Comparison of ENCODE assay signal across 1 cellular context in the genomic region with DNA sequence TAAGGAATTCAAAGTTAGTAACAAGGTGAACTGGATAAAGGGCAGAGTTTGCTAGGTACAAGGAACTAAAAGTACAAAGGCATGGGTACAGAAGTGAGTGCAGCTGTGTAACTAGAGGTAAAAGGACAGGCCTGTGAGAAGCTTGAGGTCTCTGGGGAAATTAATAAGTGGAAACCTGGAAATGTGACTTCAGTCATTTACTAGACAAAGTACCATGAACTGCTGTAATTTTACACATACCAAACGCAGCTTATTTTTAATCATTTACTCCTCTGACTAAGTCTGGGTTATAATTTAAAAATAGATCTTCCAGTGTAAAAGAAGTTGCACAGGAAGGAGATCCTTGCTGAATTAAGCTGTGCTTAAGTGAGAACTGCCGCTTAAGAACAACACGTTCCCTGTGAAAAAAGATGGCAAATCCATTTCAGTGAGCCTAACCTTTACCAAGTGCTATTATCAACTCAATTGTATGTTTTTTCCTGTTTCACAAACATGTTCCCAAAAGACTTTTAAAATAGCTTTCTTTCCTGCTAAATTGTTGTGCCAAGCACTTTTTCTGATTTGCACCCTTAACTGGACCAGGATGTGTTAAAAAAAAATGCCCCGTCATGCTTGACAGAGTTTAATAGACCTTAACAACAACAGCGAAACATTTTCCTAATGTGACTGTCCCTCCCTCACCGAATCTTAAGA.
TF ChIP-seq lines count a peak whose summit lies in the region.

No MANE protein-coding gene starts in this region.

TF ChIP-seq in K562, 482 proteins besides CTCF, POLR2A, EP300 and RAD21 (continued from another document):
- TF ChIP-seq, protein P1, sequence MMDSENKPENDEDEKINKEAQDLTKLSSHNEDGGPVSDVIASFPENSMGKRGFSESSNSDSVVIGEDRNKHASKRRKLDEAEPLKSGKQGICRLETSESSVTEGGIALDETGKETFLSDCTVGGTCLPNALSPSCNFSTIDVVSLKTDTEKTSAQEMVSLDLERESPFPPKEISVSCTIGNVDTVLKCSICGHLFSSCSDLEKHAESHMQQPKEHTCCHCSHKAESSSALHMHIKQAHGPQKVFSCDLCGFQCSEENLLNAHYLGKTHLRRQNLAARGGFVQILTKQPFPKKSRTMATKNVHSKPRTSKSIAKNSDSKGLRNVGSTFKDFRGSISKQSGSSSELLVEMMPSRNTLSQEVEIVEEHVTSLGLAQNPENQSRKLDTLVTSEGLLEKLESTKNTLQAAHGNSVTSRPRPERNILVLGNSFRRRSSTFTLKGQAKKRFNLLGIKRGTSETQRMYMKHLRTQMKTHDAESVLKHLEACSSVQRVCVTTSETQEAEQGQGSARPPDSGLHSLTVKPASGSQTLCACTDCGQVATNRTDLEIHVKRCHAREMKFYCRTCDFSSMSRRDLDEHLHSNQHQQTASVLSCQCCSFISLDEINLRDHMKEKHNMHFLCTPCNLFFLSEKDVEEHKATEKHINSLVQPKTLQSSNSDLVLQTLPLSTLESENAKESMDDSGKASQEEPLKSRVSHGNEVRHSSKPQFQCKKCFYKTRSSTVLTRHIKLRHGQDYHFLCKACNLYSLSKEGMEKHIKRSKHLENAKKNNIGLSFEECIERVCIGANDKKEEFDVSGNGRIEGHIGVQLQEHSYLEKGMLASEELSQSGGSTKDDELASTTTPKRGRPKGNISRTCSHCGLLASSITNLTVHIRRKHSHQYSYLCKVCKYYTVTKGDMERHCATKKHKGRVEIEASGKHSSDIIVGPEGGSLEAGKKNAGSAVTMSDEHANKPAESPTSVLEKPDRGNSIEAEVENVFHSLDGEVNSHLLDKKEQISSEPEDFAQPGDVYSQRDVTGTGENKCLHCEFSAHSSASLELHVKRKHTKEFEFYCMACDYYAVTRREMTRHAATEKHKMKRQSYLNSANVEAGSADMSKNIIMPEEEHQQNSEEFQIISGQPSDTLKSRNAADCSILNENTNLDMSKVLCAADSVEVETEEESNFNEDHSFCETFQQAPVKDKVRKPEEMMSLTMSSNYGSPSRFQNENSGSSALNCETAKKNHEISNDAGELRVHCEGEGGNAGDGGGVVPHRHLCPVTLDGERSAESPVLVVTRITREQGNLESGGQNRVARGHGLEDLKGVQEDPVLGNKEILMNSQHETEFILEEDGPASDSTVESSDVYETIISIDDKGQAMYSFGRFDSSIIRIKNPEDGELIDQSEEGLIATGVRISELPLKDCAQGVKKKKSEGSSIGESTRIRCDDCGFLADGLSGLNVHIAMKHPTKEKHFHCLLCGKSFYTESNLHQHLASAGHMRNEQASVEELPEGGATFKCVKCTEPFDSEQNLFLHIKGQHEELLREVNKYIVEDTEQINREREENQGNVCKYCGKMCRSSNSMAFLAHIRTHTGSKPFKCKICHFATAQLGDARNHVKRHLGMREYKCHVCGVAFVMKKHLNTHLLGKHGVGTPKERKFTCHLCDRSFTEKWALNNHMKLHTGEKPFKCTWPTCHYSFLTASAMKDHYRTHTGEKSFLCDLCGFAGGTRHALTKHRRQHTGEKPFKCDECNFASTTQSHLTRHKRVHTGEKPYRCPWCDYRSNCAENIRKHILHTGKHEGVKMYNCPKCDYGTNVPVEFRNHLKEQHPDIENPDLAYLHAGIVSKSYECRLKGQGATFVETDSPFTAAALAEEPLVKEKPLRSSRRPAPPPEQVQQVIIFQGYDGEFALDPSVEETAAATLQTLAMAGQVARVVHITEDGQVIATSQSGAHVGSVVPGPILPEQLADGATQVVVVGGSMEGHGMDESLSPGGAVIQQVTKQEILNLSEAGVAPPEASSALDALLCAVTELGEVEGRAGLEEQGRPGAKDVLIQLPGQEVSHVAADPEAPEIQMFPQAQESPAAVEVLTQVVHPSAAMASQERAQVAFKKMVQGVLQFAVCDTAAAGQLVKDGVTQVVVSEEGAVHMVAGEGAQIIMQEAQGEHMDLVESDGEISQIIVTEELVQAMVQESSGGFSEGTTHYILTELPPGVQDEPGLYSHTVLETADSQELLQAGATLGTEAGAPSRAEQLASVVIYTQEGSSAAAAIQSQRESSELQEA (IDR thresholded peaks at IDR 0.05; ENCODE audit: low read depth) = no peak
- TF ChIP-seq SUPT5H (IDR thresholded peaks at IDR 0.05) (no peak), CREB1 (IDR thresholded peaks at IDR 0.05) (no peak), CREB1 (CRISPR knock-in tag; IDR thresholded peaks at IDR 0.05) (no peak), ASH1L (IDR thresholded peaks at IDR 0.05; ENCODE audit: borderline replicate concordance, low read depth, partially characterized antibody) (no peak), ZBTB17 (CRISPR knock-in tag; IDR thresholded peaks at IDR 0.05) (no peak), DDX20 (tag; IDR thresholded peaks at IDR 0.05; ENCODE audit: low read depth) (no peak)
- TF ChIP-seq, protein P2, sequence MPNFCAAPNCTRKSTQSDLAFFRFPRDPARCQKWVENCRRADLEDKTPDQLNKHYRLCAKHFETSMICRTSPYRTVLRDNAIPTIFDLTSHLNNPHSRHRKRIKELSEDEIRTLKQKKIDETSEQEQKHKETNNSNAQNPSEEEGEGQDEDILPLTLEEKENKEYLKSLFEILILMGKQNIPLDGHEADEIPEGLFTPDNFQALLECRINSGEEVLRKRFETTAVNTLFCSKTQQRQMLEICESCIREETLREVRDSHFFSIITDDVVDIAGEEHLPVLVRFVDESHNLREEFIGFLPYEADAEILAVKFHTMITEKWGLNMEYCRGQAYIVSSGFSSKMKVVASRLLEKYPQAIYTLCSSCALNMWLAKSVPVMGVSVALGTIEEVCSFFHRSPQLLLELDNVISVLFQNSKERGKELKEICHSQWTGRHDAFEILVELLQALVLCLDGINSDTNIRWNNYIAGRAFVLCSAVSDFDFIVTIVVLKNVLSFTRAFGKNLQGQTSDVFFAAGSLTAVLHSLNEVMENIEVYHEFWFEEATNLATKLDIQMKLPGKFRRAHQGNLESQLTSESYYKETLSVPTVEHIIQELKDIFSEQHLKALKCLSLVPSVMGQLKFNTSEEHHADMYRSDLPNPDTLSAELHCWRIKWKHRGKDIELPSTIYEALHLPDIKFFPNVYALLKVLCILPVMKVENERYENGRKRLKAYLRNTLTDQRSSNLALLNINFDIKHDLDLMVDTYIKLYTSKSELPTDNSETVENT (CRISPR knock-in tag; IDR thresholded peaks at IDR 0.05) = no peak
- TF ChIP-seq, protein P3, sequence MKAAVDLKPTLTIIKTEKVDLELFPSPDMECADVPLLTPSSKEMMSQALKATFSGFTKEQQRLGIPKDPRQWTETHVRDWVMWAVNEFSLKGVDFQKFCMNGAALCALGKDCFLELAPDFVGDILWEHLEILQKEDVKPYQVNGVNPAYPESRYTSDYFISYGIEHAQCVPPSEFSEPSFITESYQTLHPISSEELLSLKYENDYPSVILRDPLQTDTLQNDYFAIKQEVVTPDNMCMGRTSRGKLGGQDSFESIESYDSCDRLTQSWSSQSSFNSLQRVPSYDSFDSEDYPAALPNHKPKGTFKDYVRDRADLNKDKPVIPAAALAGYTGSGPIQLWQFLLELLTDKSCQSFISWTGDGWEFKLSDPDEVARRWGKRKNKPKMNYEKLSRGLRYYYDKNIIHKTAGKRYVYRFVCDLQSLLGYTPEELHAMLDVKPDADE (conservative IDR thresholded peaks at IDR 0.05; ENCODE audit: control insufficient read depth, low read depth, low read length) = no peak
